Comparison of ENCODE assay signal across 8 cellular contexts in the genomic region with DNA sequence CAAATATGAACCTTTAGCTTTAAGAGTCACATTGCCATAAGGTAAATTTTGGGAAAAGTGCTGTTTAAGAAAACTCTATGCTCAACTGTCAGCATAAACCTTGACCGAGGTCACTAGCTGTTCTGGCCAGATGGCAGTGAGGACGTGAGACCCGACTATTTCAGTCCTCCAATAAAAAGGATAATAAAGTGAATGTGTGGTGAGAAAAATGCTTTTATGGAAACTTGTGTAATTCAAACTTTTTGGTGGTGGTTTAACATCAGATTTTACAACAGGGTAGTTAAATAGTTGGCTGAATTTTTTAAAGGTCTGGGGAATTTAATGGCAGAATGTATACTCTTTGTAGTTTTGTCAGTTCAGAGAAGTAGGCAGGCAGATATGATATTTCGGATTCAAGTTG.
"Had no signal": no experiment of that assay in that cellular context is flagged by ENCODE, and none has a peak within 500 bp of the region (broad histone marks: within the 10 kb centered on the region; RNA-seq: fewer than 3 reads in every experiment).

No MANE protein-coding gene starts in this region.

- ATAC-seq: GM23338 had no signal

- H3K4me3 ChIP-seq: GM23338 had no signal

- H3K4me3 Mint-ChIP-seq: GM23338, H9, IgD-negative memory B cell had no signal

- H3K4me1 Mint-ChIP-seq: GM23338, H9, IgD-negative memory B cell had no signal

- FAIRE-seq: H1, H54 had no signal

- H3K9me3 Mint-ChIP-seq: GM23338, H9 had no signal

- H3K36me3 Mint-ChIP-seq: IgD-negative memory B cell had no signal

- H3K27me3 Mint-ChIP-seq: IgD-negative memory B cell had no signal

- H3K4me2 ChIP-seq: GM23338, KMS-11 had no signal

- H3K9ac ChIP-seq: KMS-11 had no signal

- H3K27ac Mint-ChIP-seq: GM23338, H9, IgD-negative memory B cell had no signal

- H2AFZ ChIP-seq: GM23338 had no signal

- H3K27ac ChIP-seq: KMS-11 had no signal

- DNase-seq: H9, HCEC 1CT, KBM-7 had no signal
